In genomic region chr15:66617137-66618090, GRCh38 we compare ENCODE assay signal across 8 cellular contexts. TPM values are rescaled to one million over a fixed set of nuclear protein-coding genes. Genes with fewer than 3 reads are reported as not detected.
DNase-seq lines count a peak whose midpoint lies in the region; ATAC-seq and TF ChIP-seq lines count a peak whose summit lies in the region.

No MANE protein-coding gene starts in this region.

- no peaks in the 10 kb centered on the region for H3K9me3 ChIP-seq in BLaER1 treated with 17β-estradiol and CSF1 and Interleukin-3, amounts not matched to agents 10 nM and 100 nM (replicated peaks in 1 of 11)
- H3K9me3 ChIP-seq in muscle layer of colon (ENCODE audit: low read length), result no peaks in the 10 kb centered on the region

- H3K9me3 Mint-ChIP-seq in activated T-cell treated with anti-CD3 and anti-CD28 coated beads, Interleukin-2, amount 50 U/mL, for 72 hours, result no peaks in the 10 kb centered on the region

- no peaks in the 10 kb centered on the region for H3K36me3 Mint-ChIP-seq in activated T-cell treated with anti-CD3 and anti-CD28 coated beads, Interleukin-2, amount 50 U/mL, for 72 hours (ENCODE audit: insufficient read depth in 2 of 2)

- peak overlapping the region; percentile 75 to 96 (median 89) for H3K27ac ChIP-seq in BLaER1 treated with 17β-estradiol and CSF1 and Interleukin-3, amounts not matched to agents 10 nM and 100 nM
- H3K27ac ChIP-seq in muscle layer of colon (ENCODE audit: low read depth, low read length), result peak overlapping the region; percentile 73

- H3K4me1 ChIP-seq in BLaER1 treated with 17β-estradiol and CSF1 and Interleukin-3, amounts not matched to agents 10 nM and 100 nM, result peaks cover 58 to 78% (median 69%) of the 10 kb centered on the region in 10 experiments
- peaks cover 27% of the 10 kb centered on the region for H3K4me1 ChIP-seq in muscle layer of colon (ENCODE audit: insufficient read depth, low read length)

- TF ChIP-seq CTCF in epithelial cell of esophagus (IDR thresholded peaks at IDR 0.05; ENCODE audit: insufficient read depth, low read depth, low read length, missing control alignments), result no peak

- no peak overlapping the region for H3K27ac Mint-ChIP-seq in activated T-cell treated with anti-CD3 and anti-CD28 coated beads, Interleukin-2, amount 50 U/mL, for 72 hours

- H3K4me3 Mint-ChIP-seq in activated T-cell treated with anti-CD3 and anti-CD28 coated beads, Interleukin-2, amount 50 U/mL, for 72 hours, result no peak overlapping the region

- peaks cover 19 to 29% (median 26%) of the 10 kb centered on the region in 11 experiments for H3K27me3 ChIP-seq in BLaER1 treated with 17β-estradiol and CSF1 and Interleukin-3, amounts not matched to agents 10 nM and 100 nM
- H3K27me3 ChIP-seq in muscle layer of colon (ENCODE audit: control insufficient read depth in 1 of 2, insufficient read depth in 2 of 2, low read length in 2 of 2), result peaks cover 0 to 13% of the 10 kb centered on the region in 2 donors

- no peak for ATAC-seq in activated T-cell treated with anti-CD3 and anti-CD28 coated beads, Interleukin-2, amount 50 U/mL, for 72 hours (replicated peaks in 1 of 2)
- ATAC-seq in HG03565 (IDR thresholded peaks at IDR 0.05; ENCODE audit: unreplicated experiment) (no peak), GM21528 (IDR thresholded peaks at IDR 0.05; ENCODE audit: low FRiP score, unreplicated experiment) (no peak)

- H3K4me2 ChIP-seq in BLaER1 treated with 17β-estradiol and CSF1 and Interleukin-3, amounts not matched to agents 10 nM and 100 nM, result peak overlapping the region; percentile 74 to 91 (median 81)

- H3K27me3 Mint-ChIP-seq in activated T-cell treated with anti-CD3 and anti-CD28 coated beads, Interleukin-2, amount 50 U/mL, for 72 hours (ENCODE audit: low read depth), result peaks cover 14% of the 10 kb centered on the region

- H4K20me1 ChIP-seq in BLaER1 treated with 17β-estradiol and CSF1 and Interleukin-3, amounts not matched to agents 10 nM and 100 nM, result no peaks in the 10 kb centered on the region; a peak in 1 of 22 replicates

- H3K9ac ChIP-seq in BLaER1 treated with 17β-estradiol and CSF1 and Interleukin-3, amounts not matched to agents 10 nM and 100 nM, result peak overlapping the region; percentile 70 to 87 (median 80)
- H3K9ac ChIP-seq in muscle layer of colon (ENCODE audit: low read length), result no peak overlapping the region

- H3K36me3 ChIP-seq in BLaER1 treated with 17β-estradiol and CSF1 and Interleukin-3, amounts not matched to agents 10 nM and 100 nM, result no peaks in the 10 kb centered on the region
- no peaks in the 10 kb centered on the region for H3K36me3 ChIP-seq in muscle layer of colon (ENCODE audit: insufficient read depth, low read length)

- peak overlapping the region in 5 of 10 experiments; percentile 4 to 42 (median 30); a peak in 7 of 20 replicates for H3K4me3 ChIP-seq in BLaER1 treated with 17β-estradiol and CSF1 and Interleukin-3, amounts not matched to agents 10 nM and 100 nM
- no peak overlapping the region for H3K4me3 ChIP-seq in epithelial cell of esophagus (ENCODE audit: low read length)
- no peak overlapping the region for H3K4me3 ChIP-seq in muscle layer of colon (ENCODE audit: low read depth in 1 of 2, low read length in 2 of 2)

- DNase-seq in NOMO-1 treated with DMSO at 0.1 percent for 48 hours (lab: John Stamatoyannopoulos, UW; ENCODE audit: unreplicated experiment) (peak; percentile 79), epithelial cell of esophagus (ENCODE audit: low read depth) (peak; percentile 73), activated gamma-delta T cell treated with Interleukin-2 at 50 U/mL for 16 hours (no peak)
- no peak for DNase-seq in activated T-cell treated with anti-CD3 and anti-CD28 coated beads, Interleukin-2, amount 50 U/mL, for 72 hours

- peaks cover 5% of the 10 kb centered on the region for H3K4me1 Mint-ChIP-seq in activated T-cell treated with anti-CD3 and anti-CD28 coated beads, Interleukin-2, amount 50 U/mL, for 72 hours (ENCODE audit: low read depth)

RNA-seq across cellular contexts. Expression of gene LCTL, which starts 51.6 kb away (rescaled TPM):
- total RNA-seq in activated T-cell treated with anti-CD3 and anti-CD28 coated beads, Interleukin-2, amount 50 U/mL, for 72 hours, result not detected

Comparison
In these comparisons a context has a peak if more than half of its experiments do, and no peak if none do; other contexts are left out.
1. DNase-seq: peak in NOMO-1 treated with DMSO at 0.1 percent for 48 hours (single experiment) and epithelial cell of esophagus (single experiment); none in activated T-cell treated with anti-CD3 and anti-CD28 coated beads, Interleukin-2, amount 50 U/mL, for 72 hours (0 of 2) and activated gamma-delta T cell treated with Interleukin-2 at 50 U/mL for 16 hours (single experiment).